Comparison of ENCODE assay signal across 8 cellular contexts in the genomic region with DNA sequence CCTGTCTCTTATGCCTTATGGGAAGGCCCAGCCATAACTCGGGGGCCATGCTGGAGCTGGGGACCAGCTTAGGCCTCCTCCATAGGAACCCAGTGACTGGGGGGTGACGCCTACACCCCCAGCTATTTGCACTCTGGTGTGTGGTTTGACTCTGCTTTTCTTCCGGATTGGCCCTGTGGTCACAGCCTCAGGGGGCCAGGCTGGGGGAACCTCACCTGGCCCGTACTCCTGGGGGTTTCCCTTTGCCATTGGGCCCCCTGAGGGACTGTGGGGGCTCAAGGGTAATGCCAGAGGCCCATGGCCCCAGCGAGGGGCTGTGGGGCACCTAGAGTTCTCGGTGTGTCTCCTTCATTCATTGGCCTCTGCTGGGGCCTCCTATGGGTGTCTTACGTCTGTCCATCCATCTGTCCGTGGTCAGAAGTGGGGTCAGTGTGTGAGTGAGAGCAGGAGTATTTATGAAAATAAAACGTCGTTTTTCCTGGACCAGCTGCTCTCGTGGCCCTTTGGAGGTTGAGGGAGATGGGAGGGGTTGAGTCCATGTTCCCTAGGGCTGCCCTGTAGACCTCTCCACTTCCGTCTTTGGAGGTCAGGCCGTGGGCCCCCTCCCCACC.
A peak's percentile ranks its signal among the peaks of the same experiment; 100 is the strongest.
DNase-seq lines count a peak whose midpoint lies in the region; ATAC-seq and TF ChIP-seq lines count a peak whose summit lies in the region.

No MANE protein-coding gene starts in this region.

- no peaks in the 10 kb centered on the region for H3K79me2 ChIP-seq in parathyroid adenoma

- H3K4me2 ChIP-seq in parathyroid adenoma (ENCODE audit: low read length): peak overlapping the region; percentile 78

- peak overlapping the region; percentile 2 for H3K4me3 ChIP-seq in parathyroid adenoma (ENCODE audit: low read depth, low read length)

- no peaks in the 10 kb centered on the region for H3K9me3 ChIP-seq in parathyroid adenoma (ENCODE audit: control insufficient read depth, low read length)

- peak; percentile 39 for TF ChIP-seq POLR2A in GM18505 (IDR thresholded peaks at IDR 0.05; ENCODE audit: borderline replicate concordance, extremely low read depth, insufficient read depth, insufficient read length)

- H3K27me3 Mint-ChIP-seq in central memory CD8-positive, alpha-beta T cell: no peaks in the 10 kb centered on the region

- H2AFZ ChIP-seq in parathyroid adenoma: peak overlapping the region; percentile 57

- peak; percentile 72 for DNase-seq in KG1 (lab: John Stamatoyannopoulos, UW)
- DNase-seq in central memory CD8-positive, alpha-beta T cell (ENCODE audit: low spot score in 2 of 2): peak in 1 of 2 donors; percentile 56
- DNase-seq in NCI-H1092 (lab: John Stamatoyannopoulos, UW): no peak
- DNase-seq in DMS153 treated with DMSO at 0.1 percent for 48 hours (lab: John Stamatoyannopoulos, UW; ENCODE audit: unreplicated experiment): no peak
- no peak for DNase-seq in COR-L47 (lab: John Stamatoyannopoulos, UW)

- peak overlapping the region; percentile 88 for H3K27ac Mint-ChIP-seq in central memory CD8-positive, alpha-beta T cell (ENCODE audit: low read depth)

- TF ChIP-seq CTCF in parathyroid adenoma (IDR thresholded peaks at IDR 0.05): no peak

- no peaks in the 10 kb centered on the region for H3K9me3 Mint-ChIP-seq in central memory CD8-positive, alpha-beta T cell

- H3K27me3 ChIP-seq in parathyroid adenoma (ENCODE audit: control insufficient read depth, insufficient read depth, low read length): no peaks in the 10 kb centered on the region

- H3K4me1 ChIP-seq in parathyroid adenoma: peaks cover 44% of the 10 kb centered on the region

- H3K27ac ChIP-seq in parathyroid adenoma: peak overlapping the region; percentile 95

- peak overlapping the region; percentile 77 for H3K4me3 Mint-ChIP-seq in central memory CD8-positive, alpha-beta T cell

- no peak overlapping the region for H3K9ac ChIP-seq in parathyroid adenoma

- H3K4me1 Mint-ChIP-seq in central memory CD8-positive, alpha-beta T cell: peaks cover 70% of the 10 kb centered on the region

- peaks cover 15% of the 10 kb centered on the region for H3K36me3 Mint-ChIP-seq in central memory CD8-positive, alpha-beta T cell (ENCODE audit: insufficient read depth)

- H3K36me3 ChIP-seq in parathyroid adenoma (ENCODE audit: control insufficient read depth, insufficient read depth, low read length): no peaks in the 10 kb centered on the region

- ATAC-seq in GM18505 (IDR thresholded peaks at IDR 0.05; ENCODE audit: unreplicated experiment) (peak; percentile 53), GM21529 (IDR thresholded peaks at IDR 0.05; ENCODE audit: unreplicated experiment) (peak; percentile 56)
- ATAC-seq in central memory CD8-positive, alpha-beta T cell (replicated peaks; ENCODE audit: extremely low read depth, poor library complexity, severe bottlenecking): peak; percentile 76
